14 cellular contexts compared by ENCODE assay signal in the genomic region with DNA sequence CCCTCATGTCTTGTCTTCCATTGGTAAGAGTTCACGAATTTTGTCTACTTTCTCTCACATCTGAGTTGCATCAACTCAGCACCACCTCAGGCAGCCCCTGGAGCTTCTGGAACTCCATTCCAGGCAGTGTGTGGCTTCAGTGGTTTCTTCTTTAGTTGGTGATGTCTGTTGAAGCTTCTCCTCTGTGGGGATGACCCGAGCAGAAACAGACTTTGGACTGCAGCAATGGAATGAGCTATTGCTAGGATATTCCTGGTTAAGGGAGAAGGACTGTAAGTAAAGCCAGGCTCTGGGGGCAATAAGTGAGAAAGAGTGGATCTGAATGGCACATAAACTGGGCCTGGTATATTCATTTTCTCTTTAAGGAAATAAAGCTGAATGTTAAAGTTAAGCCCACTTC. TPM values are rescaled to one million over a fixed set of nuclear protein-coding genes. Genes with fewer than 3 reads are reported as not detected.
A peak's percentile ranks its signal among the peaks of the same experiment; 100 is the strongest.
DNase-seq lines count a peak whose midpoint lies in the region; ATAC-seq and TF ChIP-seq lines count a peak whose summit lies in the region.
"Had no signal": no experiment of that assay in that cellular context is flagged by ENCODE, and none has a peak within 500 bp of the region (broad histone marks: within the 10 kb centered on the region; RNA-seq: fewer than 3 reads in every experiment).

No MANE protein-coding gene starts in this region.

- DNase-seq in DND-41, result no peak
- DNase-seq in hepatocyte (ENCODE audit: low spot score), result no peak
- DNase-seq in SKM-1 (lab: John Stamatoyannopoulos, UW; ENCODE audit: unreplicated experiment), result no peak
- DNase-seq in NCI-H2107 treated with DMSO at 0.1 percent for 48 hours (lab: John Stamatoyannopoulos, UW; ENCODE audit: unreplicated experiment), result no peak
- DNase-seq: CD4-positive, CD25-positive, alpha-beta regulatory T cell; CD8-positive, alpha-beta T cell; DMS 273 treated with DMSO at 0.1 percent for 48 hours; GM23248; H7; HCEC 1CT had no signal

- H3K4me1 ChIP-seq in DND-41 (ENCODE audit: insufficient read depth, low read length), result peaks cover 1% of the 10 kb centered on the region; the same call in 1 of the 2 replicates
- peaks cover 7% of the 10 kb centered on the region for H3K4me1 ChIP-seq in hepatocyte (ENCODE audit: insufficient read depth)
- peaks cover 13 to 67% (median 43%) of the 10 kb centered on the region in 4 donors for H3K4me1 ChIP-seq in liver (ENCODE audit: control insufficient read depth in 4 of 4, insufficient read depth in 4 of 4, low read length in 3 of 4)
- H3K4me1 ChIP-seq: BLaER1 had no signal

- H3K9me2 ChIP-seq in hepatocyte (replicated peaks; ENCODE audit: insufficient read depth), result no peaks in the 10 kb centered on the region

- ATAC-seq in DND-41 (ENCODE audit: insufficient read depth, low read depth) (peak; percentile 42; the same call in 1 of the 3 replicates), HG02642 (IDR thresholded peaks at IDR 0.05; ENCODE audit: poor library complexity, unreplicated experiment) (no peak)
- ATAC-seq: CD8-positive, alpha-beta T cell had no signal

- no peak overlapping the region for H3K4me2 ChIP-seq in DND-41 (ENCODE audit: insufficient read depth, low read length)
- H3K4me2 ChIP-seq in hepatocyte, result no peak overlapping the region
- H3K4me2 ChIP-seq: BLaER1 had no signal

- H3K36me3 ChIP-seq in DND-41 (ENCODE audit: insufficient read depth, low read length) (no peaks in the 10 kb centered on the region), hepatocyte (replicated peaks; ENCODE audit: insufficient read depth, low read depth) (no peaks in the 10 kb centered on the region), liver (ENCODE audit: control insufficient read depth in 4 of 4, insufficient read depth in 3 of 4, low read depth in 1 of 4, low read length in 3 of 4) (no peaks in the 10 kb centered on the region)
- H3K36me3 ChIP-seq: BLaER1 had no signal

- H3K27me3 ChIP-seq in DND-41 (ENCODE audit: insufficient read depth, low read length, poor library complexity) (no peaks in the 10 kb centered on the region), hepatocyte (no peaks in the 10 kb centered on the region), liver (ENCODE audit: control insufficient read depth in 4 of 4, insufficient read depth in 4 of 4, low read length in 3 of 4) (no peaks in the 10 kb centered on the region)
- H3K27me3 ChIP-seq: BLaER1 had no signal

- H3K9me3 ChIP-seq in DND-41 (ENCODE audit: insufficient read depth, low read length, severe bottlenecking) (no peaks in the 10 kb centered on the region), hepatocyte (ENCODE audit: low read depth) (no peaks in the 10 kb centered on the region), liver (ENCODE audit: control insufficient read depth in 4 of 4, low read length in 3 of 4) (no peaks in the 10 kb centered on the region)
- H3K9me3 ChIP-seq: BLaER1 had no signal

- H3K27ac ChIP-seq in DND-41 (ENCODE audit: low read length) (no peak overlapping the region), hepatocyte (peak overlapping the region; percentile 19), liver (ENCODE audit: low read depth in 1 of 2, low read length in 2 of 2) (no peak overlapping the region)
- H3K27ac ChIP-seq: BLaER1, C4-2B, GM23248 had no signal

- no peaks in the 10 kb centered on the region for H3K79me2 ChIP-seq in DND-41 (ENCODE audit: insufficient read depth, low read length)
- H3K79me2 ChIP-seq in hepatocyte, result no peaks in the 10 kb centered on the region

- H2AFZ ChIP-seq in DND-41 (ENCODE audit: low read depth, low read length) (no peak overlapping the region), hepatocyte (peak overlapping the region; percentile 10)
- H2AFZ ChIP-seq: GM23248 had no signal

- no peak for TF ChIP-seq CTCF in DND-41 (IDR thresholded peaks at IDR 0.05; ENCODE audit: borderline replicate concordance, extremely low read depth, low read length, poor library complexity, severe bottlenecking)
- TF ChIP-seq CTCF in hepatocyte (IDR thresholded peaks at IDR 0.05; ENCODE audit: poor library complexity), result no peak
- no peak for TF ChIP-seq CTCF in liver (IDR thresholded peaks at IDR 0.05; ENCODE audit: low read depth, low read length, missing input control)

- H3K4me3 ChIP-seq in DND-41 (ENCODE audit: low read depth in 1 of 2, low read length in 2 of 2), result no peak overlapping the region
- no peak overlapping the region for H3K4me3 ChIP-seq in hepatocyte
- no peak overlapping the region for H3K4me3 ChIP-seq in liver (ENCODE audit: low read depth in 1 of 3, low read length in 3 of 3)
- H3K4me3 ChIP-seq: BLaER1, GM23248 had no signal

- TF ChIP-seq RAD21 in liver (IDR thresholded peaks at IDR 0.05), result no peak

- H4K20me1 ChIP-seq in DND-41 (ENCODE audit: insufficient read depth, low read length), result no peaks in the 10 kb centered on the region
- no peaks in the 10 kb centered on the region for H4K20me1 ChIP-seq in hepatocyte (ENCODE audit: insufficient read depth, poor library complexity, severe bottlenecking)
- H4K20me1 ChIP-seq: BLaER1 had no signal

- 85% methylated on average over 2 of the region's 2 CpGs for WGBS in hepatocyte (ENCODE audit: low lambda C conversion rate, missing lambda C conversion rate)
- WGBS in liver, result 59% methylated on average over 2 of the region's 2 CpGs

- H3K9ac ChIP-seq in DND-41 (ENCODE audit: low read depth, low read length) (no peak overlapping the region), liver (ENCODE audit: low read depth in 1 of 2, low read length in 2 of 2) (no peak overlapping the region)
- H3K9ac ChIP-seq: BLaER1, GM23248 had no signal

TF ChIP-seq in liver, 16 proteins besides CTCF, POLR2A, EP300 and RAD21:
- TF ChIP-seq, protein P1, sequence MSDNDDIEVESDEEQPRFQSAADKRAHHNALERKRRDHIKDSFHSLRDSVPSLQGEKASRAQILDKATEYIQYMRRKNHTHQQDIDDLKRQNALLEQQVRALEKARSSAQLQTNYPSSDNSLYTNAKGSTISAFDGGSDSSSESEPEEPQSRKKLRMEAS (IDR thresholded peaks at IDR 0.05), result no peak
- TF ChIP-seq YY1 (IDR thresholded peaks at IDR 0.05) (peak; percentile 19), RXRA (IDR thresholded peaks at IDR 0.05) (peak in 1 of 2 donors; percentile 7), NR2F2 (IDR thresholded peaks at IDR 0.05) (no peak), TAF1 (conservative IDR thresholded peaks at IDR 0.05) (no peak), FOXA2 (IDR thresholded peaks at IDR 0.05) (no peak), SP1 (IDR thresholded peaks at IDR 0.05) (peak; percentile 63), HNF4G (IDR thresholded peaks at IDR 0.05) (peak; percentile 65), JUND (IDR thresholded peaks at IDR 0.05) (no peak), HNF4A (conservative IDR thresholded peaks at IDR 0.05) (peak; percentile 59 to 83), GABPA (IDR thresholded peaks at IDR 0.05 in 1 of 2, conservative IDR thresholded peaks at IDR 0.05 in 1 of 2) (no peak), FOXA1 (IDR thresholded peaks at IDR 0.05) (no peak), EGR1 (IDR thresholded peaks at IDR 0.05; ENCODE audit: low read depth in 2 of 2) (no peak)
- TF ChIP-seq, protein P2, sequence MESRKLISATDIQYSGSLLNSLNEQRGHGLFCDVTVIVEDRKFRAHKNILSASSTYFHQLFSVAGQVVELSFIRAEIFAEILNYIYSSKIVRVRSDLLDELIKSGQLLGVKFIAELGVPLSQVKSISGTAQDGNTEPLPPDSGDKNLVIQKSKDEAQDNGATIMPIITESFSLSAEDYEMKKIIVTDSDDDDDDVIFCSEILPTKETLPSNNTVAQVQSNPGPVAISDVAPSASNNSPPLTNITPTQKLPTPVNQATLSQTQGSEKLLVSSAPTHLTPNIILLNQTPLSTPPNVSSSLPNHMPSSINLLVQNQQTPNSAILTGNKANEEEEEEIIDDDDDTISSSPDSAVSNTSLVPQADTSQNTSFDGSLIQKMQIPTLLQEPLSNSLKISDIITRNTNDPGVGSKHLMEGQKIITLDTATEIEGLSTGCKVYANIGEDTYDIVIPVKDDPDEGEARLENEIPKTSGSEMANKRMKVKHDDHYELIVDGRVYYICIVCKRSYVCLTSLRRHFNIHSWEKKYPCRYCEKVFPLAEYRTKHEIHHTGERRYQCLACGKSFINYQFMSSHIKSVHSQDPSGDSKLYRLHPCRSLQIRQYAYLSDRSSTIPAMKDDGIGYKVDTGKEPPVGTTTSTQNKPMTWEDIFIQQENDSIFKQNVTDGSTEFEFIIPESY (IDR thresholded peaks at IDR 0.05), result no peak
- TF ChIP-seq, protein P3, sequence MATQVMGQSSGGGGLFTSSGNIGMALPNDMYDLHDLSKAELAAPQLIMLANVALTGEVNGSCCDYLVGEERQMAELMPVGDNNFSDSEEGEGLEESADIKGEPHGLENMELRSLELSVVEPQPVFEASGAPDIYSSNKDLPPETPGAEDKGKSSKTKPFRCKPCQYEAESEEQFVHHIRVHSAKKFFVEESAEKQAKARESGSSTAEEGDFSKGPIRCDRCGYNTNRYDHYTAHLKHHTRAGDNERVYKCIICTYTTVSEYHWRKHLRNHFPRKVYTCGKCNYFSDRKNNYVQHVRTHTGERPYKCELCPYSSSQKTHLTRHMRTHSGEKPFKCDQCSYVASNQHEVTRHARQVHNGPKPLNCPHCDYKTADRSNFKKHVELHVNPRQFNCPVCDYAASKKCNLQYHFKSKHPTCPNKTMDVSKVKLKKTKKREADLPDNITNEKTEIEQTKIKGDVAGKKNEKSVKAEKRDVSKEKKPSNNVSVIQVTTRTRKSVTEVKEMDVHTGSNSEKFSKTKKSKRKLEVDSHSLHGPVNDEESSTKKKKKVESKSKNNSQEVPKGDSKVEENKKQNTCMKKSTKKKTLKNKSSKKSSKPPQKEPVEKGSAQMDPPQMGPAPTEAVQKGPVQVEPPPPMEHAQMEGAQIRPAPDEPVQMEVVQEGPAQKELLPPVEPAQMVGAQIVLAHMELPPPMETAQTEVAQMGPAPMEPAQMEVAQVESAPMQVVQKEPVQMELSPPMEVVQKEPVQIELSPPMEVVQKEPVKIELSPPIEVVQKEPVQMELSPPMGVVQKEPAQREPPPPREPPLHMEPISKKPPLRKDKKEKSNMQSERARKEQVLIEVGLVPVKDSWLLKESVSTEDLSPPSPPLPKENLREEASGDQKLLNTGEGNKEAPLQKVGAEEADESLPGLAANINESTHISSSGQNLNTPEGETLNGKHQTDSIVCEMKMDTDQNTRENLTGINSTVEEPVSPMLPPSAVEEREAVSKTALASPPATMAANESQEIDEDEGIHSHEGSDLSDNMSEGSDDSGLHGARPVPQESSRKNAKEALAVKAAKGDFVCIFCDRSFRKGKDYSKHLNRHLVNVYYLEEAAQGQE (IDR thresholded peaks at IDR 0.05), result no peak
- TF ChIP-seq, protein P4, sequence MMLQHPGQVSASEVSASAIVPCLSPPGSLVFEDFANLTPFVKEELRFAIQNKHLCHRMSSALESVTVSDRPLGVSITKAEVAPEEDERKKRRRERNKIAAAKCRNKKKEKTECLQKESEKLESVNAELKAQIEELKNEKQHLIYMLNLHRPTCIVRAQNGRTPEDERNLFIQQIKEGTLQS (IDR thresholded peaks at IDR 0.05), result no peak

RNA-seq across cellular contexts. Expression of a gene that starts 32.3 kb away (rescaled TPM):
- total RNA-seq in hepatocyte (6.1 and 6.6 TPM in 2 replicates), liver (1 to 10 TPM; 2.5 to 7.9 TPM)
- polyA plus RNA-seq in hepatocyte (1.6 and 3.1 TPM in 2 replicates), liver (1 to 10 TPM in 1 of 2 donors, under 1 TPM in 1; 0.85 to 3.8 TPM)
